Comparison of ENCODE assay signal across 8 cellular contexts in the genomic region with DNA sequence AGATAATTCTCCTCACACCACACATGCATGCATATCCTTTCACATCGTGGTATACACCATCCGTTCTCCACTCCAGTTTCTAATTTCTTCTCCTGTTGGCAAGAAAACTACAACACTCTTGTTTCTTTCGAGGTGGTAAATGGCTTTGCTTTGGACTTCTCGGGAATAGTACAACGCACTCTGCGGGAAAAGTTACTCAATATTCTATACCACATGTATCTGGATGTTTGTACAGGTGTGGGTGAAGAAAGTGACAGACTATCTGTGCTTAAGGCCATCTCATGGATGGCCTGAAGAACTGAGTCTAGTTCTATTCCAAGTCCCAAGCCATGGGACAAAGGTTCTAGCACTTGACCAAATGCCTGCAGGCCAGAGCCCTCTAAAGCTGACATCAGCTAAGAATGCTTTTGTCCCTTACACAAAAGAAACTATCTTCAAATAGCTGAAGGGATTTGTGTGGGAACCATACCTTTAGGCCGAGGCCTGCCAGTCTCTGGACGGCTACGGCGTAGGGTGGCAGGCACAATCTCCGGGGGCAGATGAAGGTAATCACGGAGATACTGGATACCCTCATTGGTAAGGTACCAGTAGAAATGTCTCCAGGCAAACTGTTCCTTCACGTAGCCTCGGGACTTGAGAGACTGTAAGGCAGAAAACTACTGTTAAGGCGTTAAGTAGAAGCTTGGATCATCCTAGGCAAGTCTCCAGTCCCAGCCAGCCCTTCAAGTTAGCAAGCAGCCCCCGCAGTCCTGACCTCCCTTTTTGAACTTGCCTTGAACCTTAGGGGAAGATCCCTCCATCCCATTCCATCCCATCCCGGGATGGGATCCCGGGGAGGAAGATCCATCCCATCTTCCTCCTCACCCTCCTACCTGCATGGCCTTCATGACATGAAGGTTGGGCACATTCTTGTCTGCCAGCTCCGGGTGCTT. TPM values are rescaled to one million over a fixed set of nuclear protein-coding genes. Genes with fewer than 3 reads are reported as not detected.
DNase-seq lines count a peak whose midpoint lies in the region; ATAC-seq and TF ChIP-seq lines count a peak whose summit lies in the region.

No MANE protein-coding gene starts in this region.

- peak overlapping the region; percentile 95 to 99 (median 98) for H3K27ac Mint-ChIP-seq in naive thymus-derived CD4-positive, alpha-beta T cell

- H3K4me3 ChIP-seq in BE2C (ENCODE audit: low read depth, low read length) (peak overlapping the region; percentile 99), LNCaP clone FGC (ENCODE audit: low read depth, low read length) (peak overlapping the region; percentile 98), coronary artery (peak overlapping the region; percentile 91)
- H3K4me3 ChIP-seq in naive thymus-derived CD4-positive, alpha-beta T cell (ENCODE audit: low read length): peak overlapping the region; percentile 98

- no peaks in the 10 kb centered on the region for H3K9me3 Mint-ChIP-seq in naive thymus-derived CD4-positive, alpha-beta T cell

- H3K9me3 ChIP-seq in BE2C: no peaks in the 10 kb centered on the region
- no peaks in the 10 kb centered on the region for H3K9me3 ChIP-seq in naive thymus-derived CD4-positive, alpha-beta T cell (ENCODE audit: control insufficient read depth in 2 of 3, low read length in 3 of 3)

- H3K36me3 ChIP-seq in BE2C: peaks cover 60% of the 10 kb centered on the region
- peaks cover 9 to 58% (median 22%) of the 10 kb centered on the region in 3 experiments for H3K36me3 ChIP-seq in naive thymus-derived CD4-positive, alpha-beta T cell (ENCODE audit: control insufficient read depth in 2 of 3, insufficient read depth in 3 of 3, low read length in 3 of 3)

- TF ChIP-seq CTCF in BE2C (IDR thresholded peaks at IDR 0.05; ENCODE audit: low read depth, low read length): no peak
- TF ChIP-seq CTCF in LNCaP clone FGC (IDR thresholded peaks at IDR 0.05; ENCODE audit: control insufficient read depth, extremely low read depth, insufficient read depth): no peak
- TF ChIP-seq CTCF in coronary artery (IDR thresholded peaks at IDR 0.05): no peak

- H3K36me3 Mint-ChIP-seq in naive thymus-derived CD4-positive, alpha-beta T cell: peaks cover 0 to 32% (median 10%) of the 10 kb centered on the region in 5 donors

- H3K4me1 ChIP-seq in BE2C: no peaks in the 10 kb centered on the region
- H3K4me1 ChIP-seq in naive thymus-derived CD4-positive, alpha-beta T cell (ENCODE audit: control insufficient read depth in 2 of 2, insufficient read depth in 2 of 2, low read length in 2 of 2): peaks cover 7 to 18% of the 10 kb centered on the region in 2 donors

- CTCF ChIA-PET in naive thymus-derived CD4-positive, alpha-beta T cell (lab: Charles Lee): interaction anchor here (1.0 to 2.1 kb wide), 3 partner anchors 10 to 228 kb away, joined by 4 to 8 read pairs (median 5); no protein-coding TSS in a partner anchor

- intact Hi-C loops in naive thymus-derived CD4-positive, alpha-beta T cell (cut with micrococcal nuclease): loop anchor here (2.0 to 5.0 kb wide), 3 partner anchors 32 to 833 kb away; partner anchors contain the start of genes ILRUN (in 1 of the 2), NUDT3 (in 1 of the 2) and ZNF76 (in 1 of the 2)

- H3K4me1 Mint-ChIP-seq in naive thymus-derived CD4-positive, alpha-beta T cell: peaks cover 13 to 43% (median 31%) of the 10 kb centered on the region in 7 donors

- H3K27me3 ChIP-seq in BE2C: no peaks in the 10 kb centered on the region
- H3K27me3 ChIP-seq in naive thymus-derived CD4-positive, alpha-beta T cell (ENCODE audit: control insufficient read depth in 2 of 2, insufficient read depth in 2 of 2, low read length in 2 of 2): no peaks in the 10 kb centered on the region

- no peaks in the 10 kb centered on the region for H3K27me3 Mint-ChIP-seq in naive thymus-derived CD4-positive, alpha-beta T cell

- no peak for DNase-seq in BE2C
- DNase-seq in LNCaP clone FGC (ENCODE audit: low read depth): no peak
- DNase-seq in coronary artery (ENCODE audit: low spot score): no peak
- DNase-seq in naive thymus-derived CD4-positive, alpha-beta T cell: no peak
- DNase-seq in 8988T: no peak

- no peak for ATAC-seq in naive thymus-derived CD4-positive, alpha-beta T cell
- ATAC-seq in GM18907 (IDR thresholded peaks at IDR 0.05; ENCODE audit: unreplicated experiment): no peak
- no peak for ATAC-seq in HG03342 (IDR thresholded peaks at IDR 0.05; ENCODE audit: unreplicated experiment)
- no peak for ATAC-seq in GM21576 (IDR thresholded peaks at IDR 0.05; ENCODE audit: unreplicated experiment)

- peak overlapping the region; percentile 81 to 89 for H3K27ac ChIP-seq in coronary artery
- peak overlapping the region; percentile 93 for H3K27ac ChIP-seq in naive thymus-derived CD4-positive, alpha-beta T cell (ENCODE audit: low read depth, low read length)

- POLR2A ChIA-PET in naive thymus-derived CD4-positive, alpha-beta T cell (lab: Charles Lee): interaction anchor here (0.5 to 3.8 kb wide), 9 partner anchors 9 to 1380 kb away, joined by 3 to 20 read pairs (median 4); partner anchors contain the start of genes HMGA1 and SMIM29

- H3K4me3 Mint-ChIP-seq in naive thymus-derived CD4-positive, alpha-beta T cell: peak overlapping the region; percentile 93 to 99 (median 97)

RNA-seq across cellular contexts. Expression of gene RPS10, which starts 1.4 kb away (rescaled TPM):
- 1,444 TPM for polyA plus RNA-seq in BE2C (2012; ENCODE audit: insufficient read depth, insufficient read length, low read depth)
- total RNA-seq in naive thymus-derived CD4-positive, alpha-beta T cell: 1,000 to 10,000 TPM; 1,466 to 3,151 (median 2,905) TPM
- 1,000 to 10,000 TPM; 1,999 to 2,306 TPM for polyA plus RNA-seq in naive thymus-derived CD4-positive, alpha-beta T cell

RNA-seq across cellular contexts. Expression of gene NUDT3, which starts 32.0 kb away (rescaled TPM):
- 21.1 TPM for polyA plus RNA-seq in BE2C (2012; ENCODE audit: insufficient read depth, insufficient read length, low read depth)
- 10 to 100 TPM; 16.2 to 29.7 (median 25.4) TPM for total RNA-seq in naive thymus-derived CD4-positive, alpha-beta T cell
- 10 to 100 TPM; 10.4 to 11.5 TPM for polyA plus RNA-seq in naive thymus-derived CD4-positive, alpha-beta T cell

RNA-seq across cellular contexts. Expression of gene PACSIN1, which starts 41.4 kb away (rescaled TPM):
- polyA plus RNA-seq in BE2C (2012; ENCODE audit: insufficient read depth, insufficient read length, low read depth): not detected
- total RNA-seq in naive thymus-derived CD4-positive, alpha-beta T cell: 1 to 10 TPM in 2 of 5 experiments, under 1 TPM in 3; 0.34 to 3.5 (median 0.57) TPM
- under 1 TPM in 1 of 2 donors, not detected in 1; 0.29 TPM for polyA plus RNA-seq in naive thymus-derived CD4-positive, alpha-beta T cell
